10 cellular contexts compared by ENCODE assay signal in the genomic region with DNA sequence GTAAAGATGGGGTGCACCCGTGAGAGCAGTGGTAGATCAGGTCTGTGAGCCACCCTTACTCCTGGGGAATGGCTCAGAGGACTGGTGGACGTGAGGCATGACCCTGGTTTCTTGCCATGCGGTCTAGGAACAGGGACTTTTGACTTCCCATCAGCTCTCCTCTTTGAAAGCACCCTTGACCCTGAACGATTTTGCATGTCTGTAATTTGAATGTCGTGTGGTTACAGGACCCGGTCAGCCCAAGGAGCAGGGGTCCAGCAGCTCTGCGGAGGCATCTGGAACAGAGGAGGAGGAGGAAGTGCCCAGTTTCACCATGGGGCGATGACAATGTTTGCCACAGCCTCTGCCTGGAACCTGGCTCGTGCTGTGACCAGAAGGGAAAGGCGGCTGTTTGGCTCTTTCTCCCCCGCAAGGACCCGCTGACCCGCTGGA.
A peak's percentile ranks its signal among the peaks of the same experiment; 100 is the strongest.
DNase-seq lines count a peak whose midpoint lies in the region; ATAC-seq and TF ChIP-seq lines count a peak whose summit lies in the region.
"Had no signal": no experiment of that assay in that cellular context is flagged by ENCODE, and none has a peak within 500 bp of the region (broad histone marks: within the 10 kb centered on the region; RNA-seq: fewer than 3 reads in every experiment).

No MANE protein-coding gene starts in this region.

- no peak overlapping the region for H3K4me3 ChIP-seq in KMS-11 (IDR thresholded peaks at IDR 0.05; ENCODE audit: insufficient read depth, low read depth, low read length)
- H3K4me3 ChIP-seq: pancreas had no signal

- H3K27ac ChIP-seq in KMS-11 (peak overlapping the region; percentile 100), caudate nucleus (ENCODE audit: low read depth, low read length) (peak overlapping the region; percentile 58)

- no peak for DNase-seq in activated T-cell treated with anti-CD3 and anti-CD28 coated beads, Interleukin-2, amount 50 U/mL, for 24 hours
- DNase-seq in activated T-cell treated with anti-CD3 and anti-CD28 coated beads for 4 hours (no peak), caudate nucleus (lab: John Stamatoyannopoulos, UW) (no peak), NCI-H128 (lab: John Stamatoyannopoulos, UW; ENCODE audit: unreplicated experiment) (no peak), HEK293T (ENCODE audit: extremely low spot score) (no peak)
- DNase-seq: NCI-H2029 treated with DMSO at 0.1 percent for 48 hours, pancreas had no signal

- CTCF ChIA-PET in HEK293T (lab: Yijun Ruan, JAX), result no interaction called here

- no peak for TF ChIP-seq CTCF in KMS-11 (conservative IDR thresholded peaks at IDR 0.05; ENCODE audit: low read depth, low read length)

- peak overlapping the region; percentile 92 for H3K4me2 ChIP-seq in KMS-11

- peak overlapping the region; percentile 98 for H3K27ac Mint-ChIP-seq in activated T-cell treated with anti-CD3 and anti-CD28 coated beads, Interleukin-2, amount 50 U/mL, for 24 hours
- H3K27ac Mint-ChIP-seq in stimulated activated memory B cell treated with anti-CD40 and anti-IgM and Interleukin-4, amounts not matched to agents 10 μg/mL and 1 μg/mL and 100 μg/mL, for 72 hours, result peak overlapping the region; percentile 100

- H4K20me1 ChIP-seq in KMS-11 (ENCODE audit: insufficient read depth), result no peaks in the 10 kb centered on the region

- peaks cover 24% of the 10 kb centered on the region; the same call in 1 of the 2 replicates for H3K79me2 ChIP-seq in KMS-11 (ENCODE audit: insufficient read depth, low read depth)

- H3K9me3 Mint-ChIP-seq in activated T-cell treated with anti-CD3 and anti-CD28 coated beads, Interleukin-2, amount 50 U/mL, for 24 hours, result no peaks in the 10 kb centered on the region
- no peaks in the 10 kb centered on the region for H3K9me3 Mint-ChIP-seq in stimulated activated memory B cell treated with anti-CD40 and anti-IgM and Interleukin-4, amounts not matched to agents 10 μg/mL and 1 μg/mL and 100 μg/mL, for 72 hours

- H3K4me1 ChIP-seq in KMS-11 (ENCODE audit: low read depth, poor library complexity, severe bottlenecking), result peaks cover 99% of the 10 kb centered on the region
- H3K4me1 ChIP-seq: pancreas had no signal

- H3K36me3 Mint-ChIP-seq in activated T-cell treated with anti-CD3 and anti-CD28 coated beads, Interleukin-2, amount 50 U/mL, for 24 hours (ENCODE audit: low read depth), result peaks cover 79% of the 10 kb centered on the region
- peaks cover 23% of the 10 kb centered on the region for H3K36me3 Mint-ChIP-seq in stimulated activated memory B cell treated with anti-CD40 and anti-IgM and Interleukin-4, amounts not matched to agents 10 μg/mL and 1 μg/mL and 100 μg/mL, for 72 hours

- no peaks in the 10 kb centered on the region for H3K36me3 ChIP-seq in KMS-11 (ENCODE audit: insufficient read depth)

- H3K4me3 Mint-ChIP-seq in activated T-cell treated with anti-CD3 and anti-CD28 coated beads, Interleukin-2, amount 50 U/mL, for 24 hours, result no peak overlapping the region
- peak overlapping the region; percentile 82 for H3K4me3 Mint-ChIP-seq in stimulated activated memory B cell treated with anti-CD40 and anti-IgM and Interleukin-4, amounts not matched to agents 10 μg/mL and 1 μg/mL and 100 μg/mL, for 72 hours

- H3K27me3 ChIP-seq in KMS-11 (ENCODE audit: insufficient read depth, low read depth), result no peaks in the 10 kb centered on the region
- H3K27me3 ChIP-seq: pancreas had no signal

- peak; percentile 21 for ATAC-seq in stimulated activated memory B cell treated with anti-CD40 and anti-IgM and Interleukin-4, amounts not matched to agents 10 μg/mL and 1 μg/mL and 100 μg/mL, for 72 hours
- no peak for ATAC-seq in HG03097 (IDR thresholded peaks at IDR 0.05; ENCODE audit: low FRiP score, unreplicated experiment)

- H3K4me1 Mint-ChIP-seq in activated T-cell treated with anti-CD3 and anti-CD28 coated beads, Interleukin-2, amount 50 U/mL, for 24 hours (ENCODE audit: low read depth), result peaks cover 73% of the 10 kb centered on the region
- H3K4me1 Mint-ChIP-seq in stimulated activated memory B cell treated with anti-CD40 and anti-IgM and Interleukin-4, amounts not matched to agents 10 μg/mL and 1 μg/mL and 100 μg/mL, for 72 hours, result peaks cover 74% of the 10 kb centered on the region

- H2AFZ ChIP-seq in KMS-11 (ENCODE audit: low read depth), result no peak overlapping the region

- POLR2A ChIA-PET in HEK293T (lab: Yijun Ruan, JAX), result no interaction called here

- no peaks in the 10 kb centered on the region for H3K27me3 Mint-ChIP-seq in activated T-cell treated with anti-CD3 and anti-CD28 coated beads, Interleukin-2, amount 50 U/mL, for 24 hours
- H3K27me3 Mint-ChIP-seq in stimulated activated memory B cell treated with anti-CD40 and anti-IgM and Interleukin-4, amounts not matched to agents 10 μg/mL and 1 μg/mL and 100 μg/mL, for 72 hours, result no peaks in the 10 kb centered on the region

- H3K9ac ChIP-seq in KMS-11, result peak overlapping the region; percentile 95

TF ChIP-seq in HEK293T, 16 proteins besides CTCF, POLR2A, EP300 and RAD21:
- TF ChIP-seq ELF4 (IDR thresholded peaks at IDR 0.05) (no peak), FOXK2 (IDR thresholded peaks at IDR 0.05) (no peak), SUZ12 (IDR thresholded peaks at IDR 0.05) (no peak), CTBP1 (IDR thresholded peaks at IDR 0.05; ENCODE audit: borderline replicate concordance) (no peak), BHLHE40 (IDR thresholded peaks at IDR 0.05; ENCODE audit: borderline replicate concordance) (no peak), FOXA1 (IDR thresholded peaks at IDR 0.05) (no peak), NFRKB (IDR thresholded peaks at IDR 0.05) (no peak), HDGF (IDR thresholded peaks at IDR 0.05; ENCODE audit: borderline replicate concordance) (no peak), L3MBTL2 (conservative IDR thresholded peaks at IDR 0.05) (no peak), ZNF384 (IDR thresholded peaks at IDR 0.05) (no peak), FOXM1 (IDR thresholded peaks at IDR 0.05; ENCODE audit: borderline replicate concordance) (no peak), SP1 (IDR thresholded peaks at IDR 0.05) (no peak), ARNT (IDR thresholded peaks at IDR 0.05) (no peak)
TF ChIP-seq in HEK293T: peak in this region for 0.
